Comparison of ENCODE assay signal across 8 cellular contexts in genomic region chr10:21495686-21496284, GRCh38. TPM values are rescaled to one million over a fixed set of nuclear protein-coding genes. Genes with fewer than 3 reads are reported as not detected.
DNase-seq lines count a peak whose midpoint lies in the region; ATAC-seq and TF ChIP-seq lines count a peak whose summit lies in the region.

No MANE protein-coding gene starts in this region.

- peaks cover 12% of the 10 kb centered on the region for H3K27me3 ChIP-seq in kidney epithelial cell (ENCODE audit: control insufficient read depth, insufficient read depth, low read length)

- no peaks in the 10 kb centered on the region for H3K36me3 ChIP-seq in kidney epithelial cell (ENCODE audit: control insufficient read depth, insufficient read depth, low read length)

- peak; percentile 83 for ATAC-seq in GM18498 (IDR thresholded peaks at IDR 0.05; ENCODE audit: unreplicated experiment)
- peak; percentile 62 for ATAC-seq in HG02884 (IDR thresholded peaks at IDR 0.05; ENCODE audit: unreplicated experiment)
- ATAC-seq in activated CD4-positive, CD25-positive, alpha-beta regulatory T cell treated with anti-CD3 and anti-CD28 coated beads, Interleukin-2, amount 50 U/mL, for 24 hours: peak; percentile 84 to 91

- DNase-seq in 8988T: peak; percentile 97
- peak; percentile 64 for DNase-seq in NCI-H1694 treated with DMSO at 0.1 percent for 48 hours (lab: John Stamatoyannopoulos, UW)
- peak; percentile 83 for DNase-seq in cerebellar cortex (ENCODE audit: low spot score)
- DNase-seq in kidney epithelial cell (ENCODE audit: low read depth): no peak
- peak; percentile 68 to 78 for DNase-seq in stimulated activated CD4-positive, alpha-beta T cell treated with anti-CD3 and anti-CD28 coated beads, Interleukin-15, amount 100 ng/mL, for 48 hours (ENCODE audit: low read depth in 2 of 2)

- peak; percentile 53 for TF ChIP-seq CTCF in kidney epithelial cell (IDR thresholded peaks at IDR 0.05; ENCODE audit: insufficient read depth, low read length, poor library complexity, severe bottlenecking)

- peak overlapping the region; percentile 75 for H3K4me3 ChIP-seq in kidney epithelial cell (ENCODE audit: low read depth, low read length)

RNA-seq across cellular contexts. Expression of gene SKIDA1, which starts 29.7 kb away (rescaled TPM):
- total RNA-seq in kidney epithelial cell: 0.27 and 1.5 TPM in 2 replicates

RNA-seq across cellular contexts. Expression of gene MLLT10, which starts 38.2 kb away (rescaled TPM):
- 32.3 and 32.7 TPM in 2 replicates for total RNA-seq in kidney epithelial cell
